16 cellular contexts compared by ENCODE assay signal in the genomic region with DNA sequence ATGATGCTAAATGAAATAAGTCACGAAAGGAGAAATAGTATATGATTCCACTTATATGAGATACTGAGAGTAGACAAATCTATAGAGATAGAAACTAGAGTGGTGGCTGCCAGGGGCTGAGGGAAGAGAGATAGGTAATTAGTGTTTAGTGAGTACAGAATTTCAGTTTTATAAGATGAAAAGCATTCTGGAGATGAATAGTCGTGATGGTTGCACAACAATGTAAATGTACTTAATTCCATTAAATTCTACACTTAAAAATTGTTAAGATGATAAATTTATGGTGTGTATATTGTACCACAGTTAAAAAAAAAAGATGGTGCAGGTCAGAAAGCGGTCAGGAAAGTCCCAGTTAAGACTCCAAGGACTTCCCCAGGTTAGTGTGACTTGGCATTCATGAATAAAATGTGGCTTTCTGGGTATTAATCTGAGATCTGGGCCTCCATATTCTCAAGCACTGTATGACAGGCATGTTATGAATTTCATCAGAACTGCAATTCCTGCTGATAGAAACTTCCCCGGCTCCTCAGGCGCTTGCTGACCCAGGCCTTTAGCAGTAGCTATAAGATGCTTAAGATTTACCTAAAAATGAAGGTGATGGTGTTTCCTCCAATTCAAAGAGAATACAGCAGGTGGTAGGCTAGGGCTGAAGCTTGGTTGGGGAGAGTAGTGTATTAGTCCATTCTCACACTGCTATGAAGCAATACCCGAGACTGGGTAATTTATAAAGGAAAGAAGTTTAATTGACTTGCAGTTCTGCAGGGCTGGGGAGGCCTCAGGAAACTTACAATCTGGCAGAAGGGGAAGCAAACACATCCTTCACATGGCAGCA.
DNase-seq lines count a peak whose midpoint lies in the region; ATAC-seq lines count a peak whose summit lies in the region.
"Had no signal": no experiment of that assay in that cellular context is flagged by ENCODE, and none has a peak within 500 bp of the region (broad histone marks: within the 10 kb centered on the region; RNA-seq: fewer than 3 reads in every experiment).

No MANE protein-coding gene starts in this region.

- no peaks in the 10 kb centered on the region for H3K36me3 Mint-ChIP-seq in naive thymus-derived CD8-positive, alpha-beta T cell
- no peaks in the 10 kb centered on the region for H3K36me3 Mint-ChIP-seq in stimulated activated effector memory CD8-positive, alpha-beta T cell treated with anti-CD3 and anti-CD28 coated beads, Interleukin-12 subunit alpha, Interleukin-12 subunit beta, amount 100 ng/mL, for 72 hours

- H3K9me3 Mint-ChIP-seq in naive thymus-derived CD8-positive, alpha-beta T cell = peaks cover 0 to 2% (median 0%) of the 10 kb centered on the region in 9 donors
- H3K9me3 Mint-ChIP-seq in stimulated activated effector memory CD8-positive, alpha-beta T cell treated with anti-CD3 and anti-CD28 coated beads, Interleukin-12 subunit alpha, Interleukin-12 subunit beta, amount 100 ng/mL, for 72 hours = peaks cover 4% of the 10 kb centered on the region
- H3K9me3 Mint-ChIP-seq: activated CD4-positive, alpha-beta memory T cell treated with anti-CD3 and anti-CD28 coated beads, Interleukin-2, amount 10 ng/mL, durations not matched to agents 7 days and 5 days; activated naive CD4-positive, alpha-beta T cell treated with anti-CD3 and anti-CD28 coated beads for 36 hours; stimulated activated naive CD8-positive, alpha-beta T cell treated with anti-CD3 and anti-CD28 coated beads, Interleukin-15, amount 100 ng/mL, for 72 hours had no signal

- no peak for DNase-seq in naive thymus-derived CD8-positive, alpha-beta T cell
- no peak for DNase-seq in stimulated activated effector memory CD8-positive, alpha-beta T cell treated with anti-CD3 and anti-CD28 coated beads, Interleukin-12 subunit alpha, Interleukin-12 subunit beta, amount 100 ng/mL, for 72 hours (ENCODE audit: low spot score in 2 of 2)
- no peak for DNase-seq in NAMALWA (ENCODE audit: low spot score)
- DNase-seq: activated CD4-positive, alpha-beta memory T cell treated with anti-CD3 and anti-CD28 coated beads, Interleukin-2, amount 10 ng/mL, durations not matched to agents 7 days and 5 days; activated naive CD4-positive, alpha-beta T cell treated with anti-CD3 and anti-CD28 coated beads for 36 hours; glutamatergic neuron; left cardiac atrium; NCI-H510A; stimulated activated naive CD8-positive, alpha-beta T cell treated with anti-CD3 and anti-CD28 coated beads, Interleukin-15, amount 100 ng/mL, for 72 hours had no signal

- peaks cover 0 to 4% (median 0%) of the 10 kb centered on the region in 5 donors for H3K27me3 Mint-ChIP-seq in naive thymus-derived CD8-positive, alpha-beta T cell
- H3K27me3 Mint-ChIP-seq: activated CD4-positive, alpha-beta memory T cell treated with anti-CD3 and anti-CD28 coated beads, Interleukin-2, amount 10 ng/mL, durations not matched to agents 7 days and 5 days; B cell; stimulated activated naive CD8-positive, alpha-beta T cell treated with anti-CD3 and anti-CD28 coated beads, Interleukin-15, amount 100 ng/mL, for 72 hours had no signal

- ATAC-seq in GM18511 (IDR thresholded peaks at IDR 0.05; ENCODE audit: unreplicated experiment) = peak; percentile 63
- peak; percentile 60 for ATAC-seq in GM19463 (IDR thresholded peaks at IDR 0.05; ENCODE audit: unreplicated experiment)
- ATAC-seq in HG02852 (IDR thresholded peaks at IDR 0.05; ENCODE audit: unreplicated experiment) = peak; percentile 54
- ATAC-seq in HG03460 (IDR thresholded peaks at IDR 0.05; ENCODE audit: unreplicated experiment) = peak; percentile 48
- no peak for ATAC-seq in HG03097 (IDR thresholded peaks at IDR 0.05; ENCODE audit: low FRiP score, unreplicated experiment)
- no peak for ATAC-seq in naive thymus-derived CD8-positive, alpha-beta T cell
- ATAC-seq in stimulated activated effector memory CD8-positive, alpha-beta T cell treated with anti-CD3 and anti-CD28 coated beads, Interleukin-12 subunit alpha, Interleukin-12 subunit beta, amount 100 ng/mL, for 72 hours = no peak
- ATAC-seq: Panc1; stimulated activated naive CD8-positive, alpha-beta T cell treated with anti-CD3 and anti-CD28 coated beads, Interleukin-15, amount 100 ng/mL, for 72 hours had no signal

- POLR2A ChIA-PET in naive thymus-derived CD8-positive, alpha-beta T cell (lab: Charles Lee) = no interaction called here

- H3K27ac Mint-ChIP-seq in naive thymus-derived CD8-positive, alpha-beta T cell = no peak overlapping the region
- H3K27ac Mint-ChIP-seq in stimulated activated effector memory CD8-positive, alpha-beta T cell treated with anti-CD3 and anti-CD28 coated beads, Interleukin-12 subunit alpha, Interleukin-12 subunit beta, amount 100 ng/mL, for 72 hours = no peak overlapping the region
- H3K27ac Mint-ChIP-seq: activated CD4-positive, alpha-beta memory T cell treated with anti-CD3 and anti-CD28 coated beads, Interleukin-2, amount 10 ng/mL, durations not matched to agents 7 days and 5 days; activated naive CD4-positive, alpha-beta T cell treated with anti-CD3 and anti-CD28 coated beads for 36 hours; B cell; stimulated activated naive CD8-positive, alpha-beta T cell treated with anti-CD3 and anti-CD28 coated beads, Interleukin-15, amount 100 ng/mL, for 72 hours had no signal

- no peaks in the 10 kb centered on the region for H3K4me1 Mint-ChIP-seq in naive thymus-derived CD8-positive, alpha-beta T cell
- H3K4me1 Mint-ChIP-seq in stimulated activated effector memory CD8-positive, alpha-beta T cell treated with anti-CD3 and anti-CD28 coated beads, Interleukin-12 subunit alpha, Interleukin-12 subunit beta, amount 100 ng/mL, for 72 hours = no peaks in the 10 kb centered on the region
- H3K4me1 Mint-ChIP-seq: activated CD4-positive, alpha-beta memory T cell treated with anti-CD3 and anti-CD28 coated beads, Interleukin-2, amount 10 ng/mL, durations not matched to agents 7 days and 5 days; B cell; stimulated activated naive CD8-positive, alpha-beta T cell treated with anti-CD3 and anti-CD28 coated beads, Interleukin-15, amount 100 ng/mL, for 72 hours had no signal

- no peak overlapping the region for H3K4me3 Mint-ChIP-seq in naive thymus-derived CD8-positive, alpha-beta T cell
- H3K4me3 Mint-ChIP-seq in stimulated activated effector memory CD8-positive, alpha-beta T cell treated with anti-CD3 and anti-CD28 coated beads, Interleukin-12 subunit alpha, Interleukin-12 subunit beta, amount 100 ng/mL, for 72 hours = no peak overlapping the region
- H3K4me3 Mint-ChIP-seq: activated CD4-positive, alpha-beta memory T cell treated with anti-CD3 and anti-CD28 coated beads, Interleukin-2, amount 10 ng/mL, durations not matched to agents 7 days and 5 days; activated naive CD4-positive, alpha-beta T cell treated with anti-CD3 and anti-CD28 coated beads for 36 hours; B cell; stimulated activated naive CD8-positive, alpha-beta T cell treated with anti-CD3 and anti-CD28 coated beads, Interleukin-15, amount 100 ng/mL, for 72 hours had no signal

Comparison
In these comparisons a context has a peak if more than half of its experiments do, and no peak if none do; other contexts are left out.
1. ATAC-seq: peak in GM18511 (single experiment), GM19463 (single experiment), HG02852 (single experiment) and HG03460 (single experiment); none in HG03097 (single experiment), naive thymus-derived CD8-positive, alpha-beta T cell (0 of 2) and stimulated activated effector memory CD8-positive, alpha-beta T cell treated with anti-CD3 and anti-CD28 coated beads, Interleukin-12 subunit alpha, Interleukin-12 subunit beta, amount 100 ng/mL, for 72 hours (single experiment).